ENCODE assay signal across 11 cellular contexts in genomic region chr2:173286153-173286809, GRCh38.
DNase-seq lines count a peak whose midpoint lies in the region; ATAC-seq and TF ChIP-seq lines count a peak whose summit lies in the region.
"Had no signal": no experiment of that assay in that cellular context is flagged by ENCODE, and none has a peak within 500 bp of the region (broad histone marks: within the 10 kb centered on the region; RNA-seq: fewer than 3 reads in every experiment).

No MANE protein-coding gene starts in this region.

- H3K27ac ChIP-seq in Karpas-422 (ENCODE audit: low read length) (no peak overlapping the region), left ventricle myocardium inferior (replicated peaks) (no peak overlapping the region)
- H3K27ac ChIP-seq: 22Rv1 had no signal

- H3K36me3 ChIP-seq in Karpas-422 (ENCODE audit: insufficient read depth, low read length): no peaks in the 10 kb centered on the region
- no peaks in the 10 kb centered on the region for H3K36me3 ChIP-seq in left ventricle myocardium inferior

- TF ChIP-seq CTCF in lower leg skin (IDR thresholded peaks at IDR 0.05): no peak
- no peak for TF ChIP-seq CTCF in left ventricle myocardium inferior (IDR thresholded peaks at IDR 0.05; ENCODE audit: borderline replicate concordance)

- H3K9me3 ChIP-seq in Karpas-422 (ENCODE audit: low read length) (no peaks in the 10 kb centered on the region), left ventricle myocardium inferior (replicated peaks) (no peaks in the 10 kb centered on the region)

- peak overlapping the region; percentile 11 for H3K4me2 ChIP-seq in Karpas-422 (ENCODE audit: low read depth, low read length, poor library complexity, severe bottlenecking)

- H3K4me1 ChIP-seq in Karpas-422 (ENCODE audit: low read length): peaks cover 3% of the 10 kb centered on the region; the same call in 1 of the 2 replicates
- H3K4me1 ChIP-seq in left ventricle myocardium inferior: no peaks in the 10 kb centered on the region

- WGBS in lower leg skin, 2 donors: 70 to 78% methylated on average over 7 of the region's 7 CpGs

- ATAC-seq in GM21717 (IDR thresholded peaks at IDR 0.05; ENCODE audit: unreplicated experiment) (peak; percentile 85), left colon (peak; percentile 30)

- DNase-seq in DMS 273 (lab: John Stamatoyannopoulos, UW; ENCODE audit: unreplicated experiment): peak; percentile 28
- no peak for DNase-seq in DMS 273 treated with DMSO at 0.1 percent for 48 hours (lab: John Stamatoyannopoulos, UW)
- DNase-seq in Karpas-422: peak; percentile 63
- DNase-seq in left colon: no peak
- DNase-seq in lower leg skin (ENCODE audit: low spot score in 2 of 2): no peak
- no peak for DNase-seq in NCI-H524 treated with DMSO at 0.1 percent for 48 hours (lab: John Stamatoyannopoulos, UW)
- no peak for DNase-seq in left ventricle myocardium inferior
- DNase-seq: HCEC 1CT, nucleus accumbens had no signal

- intact Hi-C loops in left colon (cut with DNase I, micrococcal nuclease): no loop called here
- intact Hi-C loops in lower leg skin (cut with DNase I; ENCODE audit: low total_unique reads): no loop called here
- intact Hi-C loops in left ventricle myocardium inferior (cut with micrococcal nuclease): no loop called here

- no peak for TF ChIP-seq POLR2A in lower leg skin (IDR thresholded peaks at IDR 0.05)

- H3K9ac ChIP-seq in Karpas-422 (ENCODE audit: low read length): no peak overlapping the region

- peak overlapping the region; percentile 67 for H2AFZ ChIP-seq in Karpas-422 (ENCODE audit: low read length)

- no peaks in the 10 kb centered on the region for H3K27me3 ChIP-seq in Karpas-422 (ENCODE audit: low read length)
- no peaks in the 10 kb centered on the region for H3K27me3 ChIP-seq in left ventricle myocardium inferior (ENCODE audit: low read depth)

- no peaks in the 10 kb centered on the region for H3K9me2 ChIP-seq in Karpas-422 (replicated peaks; ENCODE audit: insufficient read depth, low read length)

- no peaks in the 10 kb centered on the region for H3K79me2 ChIP-seq in Karpas-422 (ENCODE audit: low read length)

- no peaks in the 10 kb centered on the region for H4K20me1 ChIP-seq in Karpas-422 (ENCODE audit: insufficient read depth, low read depth, low read length)

- H3K4me3 ChIP-seq in Karpas-422 (ENCODE audit: low read length) (no peak overlapping the region), lower leg skin (ENCODE audit: low read depth, poor library complexity, severe bottlenecking) (no peak overlapping the region), left ventricle myocardium inferior (no peak overlapping the region)

Comparison
In these comparisons a context has a peak if more than half of its experiments do, and no peak if none do; other contexts are left out.
1. DNase-seq: peak in DMS 273 (single experiment) and Karpas-422 (single experiment); none in DMS 273 treated with DMSO at 0.1 percent for 48 hours (single experiment), left colon (0 of 2), lower leg skin (0 of 2), NCI-H524 treated with DMSO at 0.1 percent for 48 hours (single experiment) and left ventricle myocardium inferior (single experiment).